In the genomic region with DNA sequence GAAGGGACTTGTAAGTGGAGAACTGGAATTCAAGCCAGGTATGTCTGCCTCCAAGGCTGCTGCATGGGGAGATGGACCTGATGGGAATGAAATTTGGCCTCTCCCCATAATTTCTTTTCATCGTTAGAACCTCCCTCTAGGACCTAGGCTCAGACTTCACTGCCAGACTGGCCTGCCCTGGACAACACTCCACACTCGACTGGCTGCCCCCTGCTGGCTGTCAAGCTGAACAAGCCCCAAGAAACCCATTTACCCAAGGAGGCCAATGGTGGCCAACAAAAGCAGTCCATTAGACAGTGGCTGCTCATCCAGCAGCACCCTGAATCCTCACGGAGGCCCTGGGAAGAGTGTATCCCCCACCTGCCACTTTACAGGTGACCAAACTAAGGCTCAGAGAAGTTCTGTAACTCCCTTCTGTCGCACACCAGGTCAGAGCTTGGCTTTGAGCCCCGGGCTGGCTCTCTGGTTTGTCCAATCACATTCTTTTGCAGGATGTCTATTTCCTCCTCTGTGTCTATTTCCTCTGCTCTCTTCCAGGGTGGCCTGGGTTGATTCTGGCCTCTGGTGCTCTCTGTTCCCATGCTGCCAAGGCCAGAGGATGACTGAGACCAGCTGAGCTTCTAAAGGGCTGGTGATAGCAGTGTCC, we compare ENCODE assay signal across 2 cellular contexts.
TF ChIP-seq lines count a peak whose summit lies in the region.

No MANE protein-coding gene starts in this region.

TF ChIP-seq in GM23338, 12 proteins besides CTCF, POLR2A, EP300 and RAD21 (continues in another document):
- TF ChIP-seq CREB1 (CRISPR knock-in tag; IDR thresholded peaks at IDR 0.05; ENCODE audit: low read depth) (no peak), EZH2phosphoT487 (IDR thresholded peaks at IDR 0.05; ENCODE audit: unreplicated experiment) (no peak), POLR2AphosphoS5 (IDR thresholded peaks at IDR 0.05; ENCODE audit: low read depth) (no peak), NANOG (IDR thresholded peaks at IDR 0.05; ENCODE audit: borderline replicate concordance) (no peak), ZNF331 (CRISPR knock-in tag; IDR thresholded peaks at IDR 0.05; ENCODE audit: low read depth) (no peak), JUNB (IDR thresholded peaks at IDR 0.05; ENCODE audit: unreplicated experiment) (no peak), STAT1 (IDR thresholded peaks at IDR 0.05; ENCODE audit: unreplicated experiment) (no peak), EZH2 (IDR thresholded peaks at IDR 0.05; ENCODE audit: low read depth, unreplicated experiment) (no peak), ZNF114 (CRISPR knock-in tag; IDR thresholded peaks at IDR 0.05) (no peak)
- TF ChIP-seq, protein P1, sequence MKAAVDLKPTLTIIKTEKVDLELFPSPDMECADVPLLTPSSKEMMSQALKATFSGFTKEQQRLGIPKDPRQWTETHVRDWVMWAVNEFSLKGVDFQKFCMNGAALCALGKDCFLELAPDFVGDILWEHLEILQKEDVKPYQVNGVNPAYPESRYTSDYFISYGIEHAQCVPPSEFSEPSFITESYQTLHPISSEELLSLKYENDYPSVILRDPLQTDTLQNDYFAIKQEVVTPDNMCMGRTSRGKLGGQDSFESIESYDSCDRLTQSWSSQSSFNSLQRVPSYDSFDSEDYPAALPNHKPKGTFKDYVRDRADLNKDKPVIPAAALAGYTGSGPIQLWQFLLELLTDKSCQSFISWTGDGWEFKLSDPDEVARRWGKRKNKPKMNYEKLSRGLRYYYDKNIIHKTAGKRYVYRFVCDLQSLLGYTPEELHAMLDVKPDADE (IDR thresholded peaks at IDR 0.05) = no peak
- TF ChIP-seq, protein P2, sequence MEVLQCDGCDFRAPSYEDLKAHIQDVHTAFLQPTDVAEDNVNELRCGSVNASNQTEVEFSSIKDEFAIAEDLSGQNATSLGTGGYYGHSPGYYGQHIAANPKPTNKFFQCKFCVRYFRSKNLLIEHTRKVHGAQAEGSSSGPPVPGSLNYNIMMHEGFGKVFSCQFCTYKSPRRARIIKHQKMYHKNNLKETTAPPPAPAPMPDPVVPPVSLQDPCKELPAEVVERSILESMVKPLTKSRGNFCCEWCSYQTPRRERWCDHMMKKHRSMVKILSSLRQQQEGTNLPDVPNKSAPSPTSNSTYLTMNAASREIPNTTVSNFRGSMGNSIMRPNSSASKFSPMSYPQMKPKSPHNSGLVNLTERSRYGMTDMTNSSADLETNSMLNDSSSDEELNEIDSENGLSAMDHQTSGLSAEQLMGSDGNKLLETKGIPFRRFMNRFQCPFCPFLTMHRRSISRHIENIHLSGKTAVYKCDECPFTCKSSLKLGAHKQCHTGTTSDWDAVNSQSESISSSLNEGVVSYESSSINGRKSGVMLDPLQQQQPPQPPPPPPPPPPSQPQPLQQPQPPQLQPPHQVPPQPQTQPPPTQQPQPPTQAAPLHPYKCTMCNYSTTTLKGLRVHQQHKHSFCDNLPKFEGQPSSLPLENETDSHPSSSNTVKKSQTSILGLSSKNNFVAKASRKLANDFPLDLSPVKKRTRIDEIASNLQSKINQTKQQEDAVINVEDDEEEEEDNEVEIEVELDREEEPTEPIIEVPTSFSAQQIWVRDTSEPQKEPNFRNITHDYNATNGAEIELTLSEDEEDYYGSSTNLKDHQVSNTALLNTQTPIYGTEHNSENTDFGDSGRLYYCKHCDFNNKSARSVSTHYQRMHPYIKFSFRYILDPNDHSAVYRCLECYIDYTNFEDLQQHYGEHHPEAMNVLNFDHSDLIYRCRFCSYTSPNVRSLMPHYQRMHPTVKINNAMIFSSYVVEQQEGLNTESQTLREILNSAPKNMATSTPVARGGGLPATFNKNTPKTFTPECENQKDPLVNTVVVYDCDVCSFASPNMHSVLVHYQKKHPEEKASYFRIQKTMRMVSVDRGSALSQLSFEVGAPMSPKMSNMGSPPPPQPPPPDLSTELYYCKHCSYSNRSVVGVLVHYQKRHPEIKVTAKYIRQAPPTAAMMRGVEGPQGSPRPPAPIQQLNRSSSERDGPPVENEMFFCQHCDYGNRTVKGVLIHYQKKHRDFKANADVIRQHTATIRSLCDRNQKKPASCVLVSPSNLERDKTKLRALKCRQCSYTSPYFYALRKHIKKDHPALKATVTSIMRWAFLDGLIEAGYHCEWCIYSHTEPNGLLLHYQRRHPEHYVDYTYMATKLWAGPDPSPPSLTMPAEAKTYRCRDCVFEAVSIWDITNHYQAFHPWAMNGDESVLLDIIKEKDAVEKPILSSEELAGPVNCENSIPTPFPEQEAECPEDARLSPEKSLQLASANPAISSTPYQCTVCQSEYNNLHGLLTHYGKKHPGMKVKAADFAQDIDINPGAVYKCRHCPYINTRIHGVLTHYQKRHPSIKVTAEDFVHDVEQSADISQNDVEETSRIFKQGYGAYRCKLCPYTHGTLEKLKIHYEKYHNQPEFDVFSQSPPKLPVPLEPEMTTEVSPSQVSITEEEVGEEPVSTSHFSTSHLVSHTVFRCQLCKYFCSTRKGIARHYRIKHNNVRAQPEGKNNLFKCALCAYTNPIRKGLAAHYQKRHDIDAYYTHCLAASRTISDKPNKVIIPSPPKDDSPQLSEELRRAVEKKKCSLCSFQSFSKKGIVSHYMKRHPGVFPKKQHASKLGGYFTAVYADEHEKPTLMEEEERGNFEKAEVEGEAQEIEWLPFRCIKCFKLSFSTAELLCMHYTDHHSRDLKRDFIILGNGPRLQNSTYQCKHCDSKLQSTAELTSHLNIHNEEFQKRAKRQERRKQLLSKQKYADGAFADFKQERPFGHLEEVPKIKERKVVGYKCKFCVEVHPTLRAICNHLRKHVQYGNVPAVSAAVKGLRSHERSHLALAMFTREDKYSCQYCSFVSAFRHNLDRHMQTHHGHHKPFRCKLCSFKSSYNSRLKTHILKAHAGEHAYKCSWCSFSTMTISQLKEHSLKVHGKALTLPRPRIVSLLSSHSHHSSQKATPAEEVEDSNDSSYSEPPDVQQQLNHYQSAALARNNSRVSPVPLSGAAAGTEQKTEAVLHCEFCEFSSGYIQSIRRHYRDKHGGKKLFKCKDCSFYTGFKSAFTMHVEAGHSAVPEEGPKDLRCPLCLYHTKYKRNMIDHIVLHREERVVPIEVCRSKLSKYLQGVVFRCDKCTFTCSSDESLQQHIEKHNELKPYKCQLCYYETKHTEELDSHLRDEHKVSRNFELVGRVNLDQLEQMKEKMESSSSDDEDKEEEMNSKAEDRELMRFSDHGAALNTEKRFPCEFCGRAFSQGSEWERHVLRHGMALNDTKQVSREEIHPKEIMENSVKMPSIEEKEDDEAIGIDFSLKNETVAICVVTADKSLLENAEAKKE (CRISPR knock-in tag; IDR thresholded peaks at IDR 0.05) = no peak

TF ChIP-seq in GM12878, 131 proteins besides CTCF, POLR2A, EP300 and RAD21:
- TF ChIP-seq YY1 (IDR thresholded peaks at IDR 0.05; ENCODE audit: low read depth, low read length) = peak; percentile 46; the same call in 1 of the 2 replicates
- TF ChIP-seq SMC3 (IDR thresholded peaks at IDR 0.05; ENCODE audit: borderline replicate concordance, low read length) = peak; percentile 68
- no peak for TF ChIP-seq ZNF384 (IDR thresholded peaks at IDR 0.05; ENCODE audit: borderline replicate concordance, low read depth, low read length)
